ENCODE assay signal across 25 cellular contexts in genomic region chr5:86814907-86815306, GRCh38.
"Had no signal": no experiment of that assay in that cellular context is flagged by ENCODE, and none has a peak within 500 bp of the region (broad histone marks: within the 10 kb centered on the region; RNA-seq: fewer than 3 reads in every experiment).

No MANE protein-coding gene starts in this region.

- ATAC-seq: effector memory CD8-positive, alpha-beta T cell; esophagus mucosa; foreskin keratinocyte; gastrocnemius medialis; gastroesophageal sphincter; heart left ventricle; heart right ventricle had no signal

- H3K36me3 ChIP-seq: colonic mucosa, esophagus muscularis mucosa, esophagus squamous epithelium, gastrocnemius medialis, gastroesophageal sphincter, heart left ventricle, heart right ventricle had no signal

- DNase-seq: colonic mucosa; cortex of kidney; dermis blood vessel endothelial cell; dorsolateral prefrontal cortex; effector CD4-positive, alpha-beta T cell; effector CD8-positive, alpha-beta T cell; effector memory CD4-positive, alpha-beta T cell; effector memory CD8-positive, alpha-beta T cell; endodermal cell; erythroblast; esophagus squamous epithelium; foreskin fibroblast; foreskin keratinocyte; foreskin melanocyte; gastrocnemius medialis; glutamatergic neuron; head of caudate nucleus; heart left ventricle; heart right ventricle had no signal

- H3K9me3 ChIP-seq: colonic mucosa, esophagus muscularis mucosa, esophagus squamous epithelium, gastrocnemius medialis, gastroesophageal sphincter, heart right ventricle had no signal

- FAIRE-seq: endothelial cell of umbilical vein had no signal

- H3K4me1 ChIP-seq: colonic mucosa, esophagus muscularis mucosa, esophagus squamous epithelium, foreskin keratinocyte, gastrocnemius medialis, gastroesophageal sphincter, heart left ventricle, heart right ventricle had no signal

- H3K4me3 ChIP-seq: colonic mucosa, coronary artery, dorsolateral prefrontal cortex, esophagus muscularis mucosa, esophagus squamous epithelium, gastrocnemius medialis, gastroesophageal sphincter, heart left ventricle, heart right ventricle had no signal

- H3K27me3 ChIP-seq: colonic mucosa, dorsolateral prefrontal cortex, esophagus muscularis mucosa, esophagus squamous epithelium, foreskin keratinocyte, gastrocnemius medialis, gastroesophageal sphincter, heart left ventricle, heart right ventricle had no signal

- H3K27ac ChIP-seq: colonic mucosa, coronary artery, dorsolateral prefrontal cortex, epithelial cell of prostate, esophagus muscularis mucosa, esophagus squamous epithelium, foreskin keratinocyte, gastrocnemius medialis, gastroesophageal sphincter, heart left ventricle, heart right ventricle had no signal
